Comparison of ENCODE assay signal across 29 cellular contexts in genomic region chr9:130604295-130604694, GRCh38.
"Had no signal": no experiment of that assay in that cellular context is flagged by ENCODE, and none has a peak within 500 bp of the region (broad histone marks: within the 10 kb centered on the region; RNA-seq: fewer than 3 reads in every experiment).

No MANE protein-coding gene starts in this region.

- H3K36me3 ChIP-seq: transverse colon, uterus had no signal

- H3K4me1 Mint-ChIP-seq: stimulated activated naive CD8-positive, alpha-beta T cell treated with anti-CD3 and anti-CD28 coated beads, Interleukin-15, amount 100 ng/mL, for 72 hours had no signal

- H3K4me3 ChIP-seq: stomach, suprapubic skin, testis, thoracic aorta, thyroid gland, tibial artery, tibial nerve, transverse colon, upper lobe of left lung, upper lobe of right lung, uterus, vagina had no signal

- H3K27ac Mint-ChIP-seq: stimulated activated effector memory CD8-positive, alpha-beta T cell treated with anti-CD3 and anti-CD28 coated beads, Interleukin-12 subunit alpha, Interleukin-12 subunit beta, amount 100 ng/mL, for 72 hours; stimulated activated memory B cell treated with anti-CD40 and anti-IgM and Interleukin-4, amounts not matched to agents 10 μg/mL and 1 μg/mL and 100 μg/mL, for 72 hours; stimulated activated naive B cell treated with anti-CD40 and anti-IgM and Interleukin-4, amounts not matched to agents 10 μg/mL and 1 μg/mL and 100 μg/mL, for 72 hours; stimulated activated naive CD8-positive, alpha-beta T cell treated with anti-CD3 and anti-CD28 coated beads, Interleukin-15, Interleukin-2, amounts not matched to agents 100 ng/mL and 50 ng/mL, for 24 hours; type B pancreatic cell had no signal

- H3K4me3 Mint-ChIP-seq: stimulated activated effector memory CD8-positive, alpha-beta T cell treated with anti-CD3 and anti-CD28 coated beads, Interleukin-12 subunit alpha, Interleukin-12 subunit beta, amount 100 ng/mL, for 72 hours; stimulated activated memory B cell treated with anti-CD40 and anti-IgM and Interleukin-4, amounts not matched to agents 10 μg/mL and 1 μg/mL and 100 μg/mL, for 72 hours; stimulated activated naive B cell treated with anti-CD40 and anti-IgM and Interleukin-4, amounts not matched to agents 10 μg/mL and 1 μg/mL and 100 μg/mL, for 72 hours; stimulated activated naive CD8-positive, alpha-beta T cell treated with anti-CD3 and anti-CD28 coated beads, Interleukin-15, amount 100 ng/mL, for 72 hours; stimulated activated naive CD8-positive, alpha-beta T cell treated with anti-CD3 and anti-CD28 coated beads, Interleukin-15, Interleukin-2, amounts not matched to agents 100 ng/mL and 50 ng/mL, for 24 hours; type B pancreatic cell had no signal

- DNase-seq: stimulated activated CD4-positive, alpha-beta T cell treated with anti-CD3 and anti-CD28 coated beads, Interleukin-2, amount 100 ng/mL, for 48 hours; stimulated activated CD4-positive, alpha-beta T cell treated with anti-CD3 and anti-CD28 coated beads, Interleukin-4, amount 100 ng/mL, for 1 hour; stimulated activated CD4-positive, alpha-beta T cell treated with anti-CD3 and anti-CD28 coated beads, Interleukin-4, amount 100 ng/mL, for 24 hours; stimulated activated CD4-positive, alpha-beta T cell treated with anti-CD3 and anti-CD28 coated beads, Interleukin-4, amount 100 ng/mL, for 4 hours; stimulated activated CD8-positive, alpha-beta memory T cell treated with anti-CD3 and anti-CD28 coated beads, Interleukin-4, amount 100 ng/mL, for 48 hours; stimulated activated naive B cell treated with anti-CD40 and anti-IgM and Interleukin-4, amounts not matched to agents 10 μg/mL and 1 μg/mL and 100 μg/mL, for 72 hours; stimulated activated naive CD4-positive, alpha-beta T cell; stimulated activated naive CD4-positive, alpha-beta T cell treated with Interleukin-2 at 50 U/mL for 16 hours; stimulated activated naive CD8-positive, alpha-beta T cell treated with anti-CD3 and anti-CD28 coated beads, Interleukin-15, amount 100 ng/mL, for 72 hours; stimulated activated naive CD8-positive, alpha-beta T cell treated with anti-CD3 and anti-CD28 coated beads, Interleukin-15, Interleukin-2, amounts not matched to agents 100 U/mL and 50 U/mL, for 24 hours; stomach; substantia nigra; testis; thyroid gland; tibial artery; transverse colon; trophoblast cell; upper lobe of left lung; upper lobe of right lung; uterus had no signal

- H3K27me3 Mint-ChIP-seq: stimulated activated memory B cell treated with anti-CD40 and anti-IgM and Interleukin-4, amounts not matched to agents 10 μg/mL and 1 μg/mL and 100 μg/mL, for 72 hours; stimulated activated naive B cell treated with anti-CD40 and anti-IgM and Interleukin-4, amounts not matched to agents 10 μg/mL and 1 μg/mL and 100 μg/mL, for 72 hours; stimulated activated naive CD8-positive, alpha-beta T cell treated with anti-CD3 and anti-CD28 coated beads, Interleukin-15, amount 100 ng/mL, for 72 hours; stimulated activated naive CD8-positive, alpha-beta T cell treated with anti-CD3 and anti-CD28 coated beads, Interleukin-15, Interleukin-2, amounts not matched to agents 100 ng/mL and 50 ng/mL, for 24 hours; type B pancreatic cell had no signal

- H3K9me3 Mint-ChIP-seq: stimulated activated effector memory CD8-positive, alpha-beta T cell treated with anti-CD3 and anti-CD28 coated beads, Interleukin-12 subunit alpha, Interleukin-12 subunit beta, amount 100 ng/mL, for 72 hours; stimulated activated memory B cell treated with anti-CD40 and anti-IgM and Interleukin-4, amounts not matched to agents 10 μg/mL and 1 μg/mL and 100 μg/mL, for 72 hours; stimulated activated naive B cell treated with anti-CD40 and anti-IgM and Interleukin-4, amounts not matched to agents 10 μg/mL and 1 μg/mL and 100 μg/mL, for 72 hours; stimulated activated naive CD8-positive, alpha-beta T cell treated with anti-CD3 and anti-CD28 coated beads, Interleukin-15, amount 100 ng/mL, for 72 hours; stimulated activated naive CD8-positive, alpha-beta T cell treated with anti-CD3 and anti-CD28 coated beads, Interleukin-15, Interleukin-2, amounts not matched to agents 100 ng/mL and 50 ng/mL, for 24 hours; type B pancreatic cell had no signal

- H3K27ac ChIP-seq: stomach, suprapubic skin, testis, thoracic aorta, thyroid gland, tibial artery, tibial nerve, transverse colon, upper lobe of left lung, upper lobe of right lung, uterus, vagina had no signal

- FAIRE-seq: urothelium cell line had no signal

- H3K9me3 ChIP-seq: stomach, suprapubic skin, testis, thoracic aorta, thyroid gland, tibial artery, tibial nerve, transverse colon, upper lobe of left lung, upper lobe of right lung, uterus, vagina had no signal

- H3K27me3 ChIP-seq: stomach, suprapubic skin, testis, thyroid gland, tibial artery, tibial nerve, transverse colon, upper lobe of left lung, upper lobe of right lung, uterus, vagina had no signal

- ATAC-seq: stimulated activated effector memory CD8-positive, alpha-beta T cell treated with anti-CD3 and anti-CD28 coated beads, Interleukin-12 subunit alpha, Interleukin-12 subunit beta, amount 100 ng/mL, for 72 hours; stimulated activated memory B cell treated with anti-CD40 and anti-IgM and Interleukin-4, amounts not matched to agents 10 μg/mL and 1 μg/mL and 100 μg/mL, for 72 hours; stimulated activated naive B cell treated with anti-CD40 and anti-IgM and Interleukin-4, amounts not matched to agents 10 μg/mL and 1 μg/mL and 100 μg/mL, for 72 hours; stimulated activated naive CD8-positive, alpha-beta T cell treated with anti-CD3 and anti-CD28 coated beads, Interleukin-15, amount 100 ng/mL, for 72 hours; stimulated activated naive CD8-positive, alpha-beta T cell treated with anti-CD3 and anti-CD28 coated beads, Interleukin-15, Interleukin-2, amounts not matched to agents 100 U/mL and 50 U/mL, for 24 hours; upper lobe of right lung had no signal

- H3K4me1 ChIP-seq: testis, upper lobe of right lung, vagina had no signal
